ENCODE assay signal across 8 cellular contexts in genomic region chr1:167533851-167534300, GRCh38. TPM values are rescaled to one million over a fixed set of nuclear protein-coding genes. Genes with fewer than 3 reads are reported as not detected.
DNase-seq lines count a peak whose midpoint lies in the region; ATAC-seq and TF ChIP-seq lines count a peak whose summit lies in the region.

No MANE protein-coding gene starts in this region.

- intact Hi-C loops in activated CD4-positive, alpha-beta memory T cell treated with anti-CD3 and anti-CD28 coated beads for 36 hours (cut with micrococcal nuclease): loop anchor here (1.0 to 2.0 kb wide), 3 partner anchors 92 to 265 kb away; no protein-coding TSS in a partner anchor

- no peaks in the 10 kb centered on the region for H3K36me3 ChIP-seq in effector memory CD4-positive, alpha-beta T cell (ENCODE audit: control insufficient read depth, insufficient read depth, low read length)

- no peaks in the 10 kb centered on the region for H3K4me1 ChIP-seq in effector memory CD4-positive, alpha-beta T cell (ENCODE audit: control insufficient read depth, insufficient read depth, low read length, poor library complexity, severe bottlenecking)

- no peak overlapping the region for H3K4me3 Mint-ChIP-seq in activated CD4-positive, alpha-beta memory T cell treated with anti-CD3 and anti-CD28 coated beads for 36 hours

- ATAC-seq in HG03439 (IDR thresholded peaks at IDR 0.05; ENCODE audit: unreplicated experiment) (peak; percentile 51), GM19035 (IDR thresholded peaks at IDR 0.05; ENCODE audit: unreplicated experiment) (no peak)

- no peak overlapping the region for H3K27ac Mint-ChIP-seq in activated CD4-positive, alpha-beta memory T cell treated with anti-CD3 and anti-CD28 coated beads for 36 hours

- H3K4me1 Mint-ChIP-seq in activated CD4-positive, alpha-beta memory T cell treated with anti-CD3 and anti-CD28 coated beads for 36 hours (ENCODE audit: low read depth): peaks cover 4% of the 10 kb centered on the region

- no peak overlapping the region for H3K27ac ChIP-seq in effector memory CD4-positive, alpha-beta T cell (ENCODE audit: insufficient read depth, low read length, poor library complexity, severe bottlenecking)

- H3K27me3 ChIP-seq in effector memory CD4-positive, alpha-beta T cell (replicated peaks; ENCODE audit: control insufficient read depth, insufficient read depth, low read length, poor library complexity, severe bottlenecking): no peaks in the 10 kb centered on the region

- H3K9me3 Mint-ChIP-seq in activated CD4-positive, alpha-beta memory T cell treated with anti-CD3 and anti-CD28 coated beads for 36 hours: no peaks in the 10 kb centered on the region

- DNase-seq in GM10266 (ENCODE audit: extremely low spot score): peak; percentile 76
- peak; percentile 43 for DNase-seq in NCI-H748 treated with DMSO at 0.1 percent for 48 hours (lab: John Stamatoyannopoulos, UW)
- DNase-seq in activated CD4-positive, alpha-beta memory T cell treated with anti-CD3 and anti-CD28 coated beads for 36 hours: peak; percentile 76
- DNase-seq in effector memory CD4-positive, alpha-beta T cell: peak in 2 of 3 donors; percentile 36 to 47
- DNase-seq in medulla oblongata (ENCODE audit: extremely low spot score): peak; percentile 87
- peak; percentile 28 to 42 for DNase-seq in stimulated activated CD8-positive, alpha-beta memory T cell treated with anti-CD3 and anti-CD28 coated beads, Interleukin-7, amount 100 ng/mL, for 4 hours (ENCODE audit: low read depth in 2 of 2)

- H3K9me3 ChIP-seq in effector memory CD4-positive, alpha-beta T cell (ENCODE audit: control insufficient read depth, low read length): no peaks in the 10 kb centered on the region

- no peak overlapping the region for H3K4me3 ChIP-seq in effector memory CD4-positive, alpha-beta T cell (ENCODE audit: insufficient read depth, low read depth, low read length, poor library complexity, severe bottlenecking)

- TF ChIP-seq CTCF in GM10266 (IDR thresholded peaks at IDR 0.05; ENCODE audit: control insufficient read depth, insufficient read depth, low read depth, missing control alignments): peak; percentile 78

- no peaks in the 10 kb centered on the region for H3K27me3 Mint-ChIP-seq in activated CD4-positive, alpha-beta memory T cell treated with anti-CD3 and anti-CD28 coated beads for 36 hours

- no peaks in the 10 kb centered on the region for H3K36me3 Mint-ChIP-seq in activated CD4-positive, alpha-beta memory T cell treated with anti-CD3 and anti-CD28 coated beads for 36 hours

- POLR2A ChIA-PET in activated CD4-positive, alpha-beta memory T cell treated with anti-CD3 and anti-CD28 coated beads for 36 hours (lab: Charles Lee): interaction anchor here (0.6 kb wide), 2 partner anchors 79 to 81 kb away, joined by 3 read pairs; no protein-coding TSS in a partner anchor

- CTCF ChIA-PET in activated CD4-positive, alpha-beta memory T cell treated with anti-CD3 and anti-CD28 coated beads for 36 hours (lab: Charles Lee): interaction anchor here (0.6 to 4.8 kb wide), 69 partner anchors 8 to 649 kb away, joined by 3 to 70 read pairs (median 5); partner anchors contain the start of genes CD247, CREG1 and POU2F1

RNA-seq across cellular contexts. Expression of gene CD247, which starts 15.5 kb away (rescaled TPM):
- total RNA-seq in activated CD4-positive, alpha-beta memory T cell treated with anti-CD3 and anti-CD28 coated beads for 36 hours: 100 to 1,000 TPM; 105 to 114 TPM

RNA-seq across cellular contexts. Expression of gene CREG1, which starts 19.7 kb away (rescaled TPM):
- 10 to 100 TPM; 13.5 to 14.6 TPM for total RNA-seq in activated CD4-positive, alpha-beta memory T cell treated with anti-CD3 and anti-CD28 coated beads for 36 hours

Comparison
In these comparisons a context has a peak if more than half of its experiments do, and no peak if none do; other contexts are left out.
1. DNase-seq: peak in every context shown above with its lines; median percentile 87 in medulla oblongata; 76 in GM10266; 76 in activated CD4-positive, alpha-beta memory T cell treated with anti-CD3 and anti-CD28 coated beads for 36 hours; 43 in NCI-H748 treated with DMSO at 0.1 percent for 48 hours; 42 in effector memory CD4-positive, alpha-beta T cell; 35 in stimulated activated CD8-positive, alpha-beta memory T cell treated with anti-CD3 and anti-CD28 coated beads, Interleukin-7, amount 100 ng/mL, for 4 hours.